11 cellular contexts compared by ENCODE assay signal in genomic region chr3:53235545-53235944, GRCh38. TPM values are rescaled to one million over a fixed set of nuclear protein-coding genes. Genes with fewer than 3 reads are reported as not detected.
A peak's percentile ranks its signal among the peaks of the same experiment; 100 is the strongest.
DNase-seq lines count a peak whose midpoint lies in the region; ATAC-seq lines count a peak whose summit lies in the region.
"Had no signal": no experiment of that assay in that cellular context is flagged by ENCODE, and none has a peak within 500 bp of the region (broad histone marks: within the 10 kb centered on the region; RNA-seq: fewer than 3 reads in every experiment).

No MANE protein-coding gene starts in this region.

- CTCF ChIA-PET in activated naive CD4-positive, alpha-beta T cell treated with anti-CD3 and anti-CD28 coated beads, Interleukin-2, amount 10 ng/mL, durations not matched to agents 7 days and 5 days (lab: Charles Lee), result interaction anchor here (0.7 kb wide), 1 partner anchor 125 kb away, joined by 4 read pairs; no protein-coding TSS in a partner anchor
- CTCF ChIA-PET in activated CD4-positive, alpha-beta memory T cell treated with anti-CD3 and anti-CD28 coated beads for 36 hours (lab: Charles Lee), result no interaction called here

- H3K27ac Mint-ChIP-seq in activated naive CD4-positive, alpha-beta T cell treated with anti-CD3 and anti-CD28 coated beads, Interleukin-2, amount 10 ng/mL, durations not matched to agents 7 days and 5 days, result peak overlapping the region; percentile 71
- peak overlapping the region; percentile 16 for H3K27ac Mint-ChIP-seq in activated CD4-positive, alpha-beta memory T cell treated with anti-CD3 and anti-CD28 coated beads for 36 hours
- H3K27ac Mint-ChIP-seq: B cell had no signal

- peaks cover 35% of the 10 kb centered on the region for H3K36me3 Mint-ChIP-seq in activated naive CD4-positive, alpha-beta T cell treated with anti-CD3 and anti-CD28 coated beads, Interleukin-2, amount 10 ng/mL, durations not matched to agents 7 days and 5 days
- H3K36me3 Mint-ChIP-seq in activated CD4-positive, alpha-beta memory T cell treated with anti-CD3 and anti-CD28 coated beads for 36 hours, result peaks cover 15% of the 10 kb centered on the region

- no peak for DNase-seq in activated naive CD4-positive, alpha-beta T cell treated with anti-CD3 and anti-CD28 coated beads, Interleukin-2, amount 10 ng/mL, durations not matched to agents 7 days and 5 days
- DNase-seq in activated naive CD4-positive, alpha-beta T cell (lab: John Stamatoyannopoulos, UW), result no peak
- no peak for DNase-seq in activated CD4-positive, alpha-beta memory T cell treated with anti-CD3 and anti-CD28 coated beads for 36 hours
- DNase-seq in NCI-H1930 (lab: John Stamatoyannopoulos, UW), result no peak
- no peak for DNase-seq in activated CD4-positive, CD25-positive, alpha-beta regulatory T cell (lab: John Stamatoyannopoulos, UW)
- DNase-seq: activated effector memory CD4-positive, alpha-beta T cell treated with Interleukin-2 at 50 U/mL for 16 hours; Karpas-422 had no signal

- peaks cover 28% of the 10 kb centered on the region for H3K4me1 Mint-ChIP-seq in activated naive CD4-positive, alpha-beta T cell treated with anti-CD3 and anti-CD28 coated beads, Interleukin-2, amount 10 ng/mL, durations not matched to agents 7 days and 5 days
- no peaks in the 10 kb centered on the region for H3K4me1 Mint-ChIP-seq in activated CD4-positive, alpha-beta memory T cell treated with anti-CD3 and anti-CD28 coated beads for 36 hours (ENCODE audit: low read depth)
- H3K4me1 Mint-ChIP-seq: B cell had no signal

- no peaks in the 10 kb centered on the region for H3K9me3 Mint-ChIP-seq in activated naive CD4-positive, alpha-beta T cell treated with anti-CD3 and anti-CD28 coated beads, Interleukin-2, amount 10 ng/mL, durations not matched to agents 7 days and 5 days
- H3K9me3 Mint-ChIP-seq in activated CD4-positive, alpha-beta memory T cell treated with anti-CD3 and anti-CD28 coated beads for 36 hours, result no peaks in the 10 kb centered on the region

- H3K27ac ChIP-seq in subcutaneous abdominal adipose tissue (ENCODE audit: low read depth, low read length), result peak overlapping the region; percentile 77

- H3K27me3 ChIP-seq in iPS-15b (ENCODE audit: control insufficient read depth, insufficient read depth, low read length), result no peaks in the 10 kb centered on the region
- H3K27me3 ChIP-seq in subcutaneous abdominal adipose tissue (ENCODE audit: control insufficient read depth in 5 of 5, insufficient read depth in 4 of 5, low read length in 5 of 5), result no peaks in the 10 kb centered on the region

- H3K4me3 Mint-ChIP-seq in activated naive CD4-positive, alpha-beta T cell treated with anti-CD3 and anti-CD28 coated beads, Interleukin-2, amount 10 ng/mL, durations not matched to agents 7 days and 5 days, result no peak overlapping the region
- H3K4me3 Mint-ChIP-seq in activated CD4-positive, alpha-beta memory T cell treated with anti-CD3 and anti-CD28 coated beads for 36 hours, result no peak overlapping the region
- H3K4me3 Mint-ChIP-seq: B cell had no signal

- intact Hi-C loops in activated CD4-positive, alpha-beta memory T cell treated with anti-CD3 and anti-CD28 coated beads for 36 hours (cut with micrococcal nuclease), result no loop called here

- no peak for ATAC-seq in HG03342 (IDR thresholded peaks at IDR 0.05; ENCODE audit: unreplicated experiment)

- no peak overlapping the region for H3K4me3 ChIP-seq in iPS-15b (ENCODE audit: low read depth, low read length)
- H3K4me3 ChIP-seq in subcutaneous abdominal adipose tissue (ENCODE audit: low read depth in 1 of 5, low read length in 5 of 5), result no peak overlapping the region

- H3K27me3 Mint-ChIP-seq in activated naive CD4-positive, alpha-beta T cell treated with anti-CD3 and anti-CD28 coated beads, Interleukin-2, amount 10 ng/mL, durations not matched to agents 7 days and 5 days, result no peaks in the 10 kb centered on the region
- H3K27me3 Mint-ChIP-seq in activated CD4-positive, alpha-beta memory T cell treated with anti-CD3 and anti-CD28 coated beads for 36 hours, result no peaks in the 10 kb centered on the region
- H3K27me3 Mint-ChIP-seq: B cell had no signal

- peak overlapping the region; percentile 8 for H3K9ac ChIP-seq in iPS-15b (ENCODE audit: low read depth, low read length)
- H3K9ac ChIP-seq in subcutaneous abdominal adipose tissue (ENCODE audit: low read length in 5 of 5), result peak overlapping the region in 3 of 5 donors; percentile 34 to 60 (median 38)

- H3K4me1 ChIP-seq in iPS-15b (ENCODE audit: control insufficient read depth, insufficient read depth, low read length) (no peaks in the 10 kb centered on the region), subcutaneous abdominal adipose tissue (ENCODE audit: control insufficient read depth in 5 of 5, insufficient read depth in 5 of 5, low read length in 5 of 5) (peaks cover 3 to 87% (median 51%) of the 10 kb centered on the region in 5 donors)

- no peaks in the 10 kb centered on the region for H3K9me3 ChIP-seq in iPS-15b (ENCODE audit: control insufficient read depth, insufficient read depth, low read length)
- no peaks in the 10 kb centered on the region for H3K9me3 ChIP-seq in subcutaneous abdominal adipose tissue (ENCODE audit: control insufficient read depth in 5 of 5, low read length in 5 of 5)

- POLR2A ChIA-PET in activated CD4-positive, alpha-beta memory T cell treated with anti-CD3 and anti-CD28 coated beads for 36 hours (lab: Charles Lee), result no interaction called here

- H3K36me3 ChIP-seq in iPS-15b (ENCODE audit: control insufficient read depth, insufficient read depth, low read length) (peaks cover 92% of the 10 kb centered on the region), subcutaneous abdominal adipose tissue (ENCODE audit: control insufficient read depth in 5 of 5, insufficient read depth in 5 of 5, low read length in 5 of 5) (peaks cover 0 to 93% (median 82%) of the 10 kb centered on the region in 5 donors)

RNA-seq across cellular contexts. Expression of gene TKT, which starts 20.3 kb away (rescaled TPM):
- 100 to 1,000 TPM; 252 to 254 TPM for total RNA-seq in activated CD4-positive, alpha-beta memory T cell treated with anti-CD3 and anti-CD28 coated beads for 36 hours
